In the genomic region with DNA sequence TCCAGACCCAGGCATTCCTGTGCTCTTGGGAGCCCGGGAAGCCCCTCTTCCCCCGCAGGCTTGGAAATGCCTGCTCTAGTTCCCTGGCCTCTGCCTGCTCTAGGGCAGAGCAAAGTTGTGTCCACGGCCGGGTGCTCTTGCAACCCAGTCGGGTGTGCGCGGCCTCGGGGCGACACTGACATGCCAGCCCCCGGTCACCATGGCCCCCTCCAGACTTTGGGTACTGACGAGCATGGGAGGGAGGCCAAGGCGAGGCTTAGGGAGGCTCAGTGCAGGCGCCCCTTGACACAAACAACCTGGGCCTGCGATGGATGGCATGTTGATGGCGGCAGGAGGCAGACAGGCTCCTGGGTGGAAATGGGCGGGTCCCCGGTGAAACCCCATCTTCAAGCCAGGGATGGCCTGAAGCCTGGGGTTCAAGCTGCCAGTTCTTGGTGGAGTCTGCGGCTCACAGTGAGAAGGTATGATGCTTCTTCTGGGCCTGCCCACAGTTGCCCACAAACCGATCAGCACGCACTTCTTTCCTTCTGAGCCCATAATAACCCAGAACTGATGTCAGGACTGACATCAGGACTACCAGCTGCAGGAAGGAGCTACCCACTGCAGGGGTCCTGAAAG, we compare ENCODE assay signal across 1 cellular context.
TF ChIP-seq lines count a peak whose summit lies in the region.

No MANE protein-coding gene starts in this region.

TF ChIP-seq in K562, 482 proteins besides CTCF, POLR2A, EP300 and RAD21 (continued from another document):
- TF ChIP-seq, protein P1, sequence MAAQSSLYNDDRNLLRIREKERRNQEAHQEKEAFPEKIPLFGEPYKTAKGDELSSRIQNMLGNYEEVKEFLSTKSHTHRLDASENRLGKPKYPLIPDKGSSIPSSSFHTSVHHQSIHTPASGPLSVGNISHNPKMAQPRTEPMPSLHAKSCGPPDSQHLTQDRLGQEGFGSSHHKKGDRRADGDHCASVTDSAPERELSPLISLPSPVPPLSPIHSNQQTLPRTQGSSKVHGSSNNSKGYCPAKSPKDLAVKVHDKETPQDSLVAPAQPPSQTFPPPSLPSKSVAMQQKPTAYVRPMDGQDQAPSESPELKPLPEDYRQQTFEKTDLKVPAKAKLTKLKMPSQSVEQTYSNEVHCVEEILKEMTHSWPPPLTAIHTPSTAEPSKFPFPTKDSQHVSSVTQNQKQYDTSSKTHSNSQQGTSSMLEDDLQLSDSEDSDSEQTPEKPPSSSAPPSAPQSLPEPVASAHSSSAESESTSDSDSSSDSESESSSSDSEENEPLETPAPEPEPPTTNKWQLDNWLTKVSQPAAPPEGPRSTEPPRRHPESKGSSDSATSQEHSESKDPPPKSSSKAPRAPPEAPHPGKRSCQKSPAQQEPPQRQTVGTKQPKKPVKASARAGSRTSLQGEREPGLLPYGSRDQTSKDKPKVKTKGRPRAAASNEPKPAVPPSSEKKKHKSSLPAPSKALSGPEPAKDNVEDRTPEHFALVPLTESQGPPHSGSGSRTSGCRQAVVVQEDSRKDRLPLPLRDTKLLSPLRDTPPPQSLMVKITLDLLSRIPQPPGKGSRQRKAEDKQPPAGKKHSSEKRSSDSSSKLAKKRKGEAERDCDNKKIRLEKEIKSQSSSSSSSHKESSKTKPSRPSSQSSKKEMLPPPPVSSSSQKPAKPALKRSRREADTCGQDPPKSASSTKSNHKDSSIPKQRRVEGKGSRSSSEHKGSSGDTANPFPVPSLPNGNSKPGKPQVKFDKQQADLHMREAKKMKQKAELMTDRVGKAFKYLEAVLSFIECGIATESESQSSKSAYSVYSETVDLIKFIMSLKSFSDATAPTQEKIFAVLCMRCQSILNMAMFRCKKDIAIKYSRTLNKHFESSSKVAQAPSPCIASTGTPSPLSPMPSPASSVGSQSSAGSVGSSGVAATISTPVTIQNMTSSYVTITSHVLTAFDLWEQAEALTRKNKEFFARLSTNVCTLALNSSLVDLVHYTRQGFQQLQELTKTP (IDR thresholded peaks at IDR 0.05; ENCODE audit: low read depth in 1 of 2, partially characterized antibody in 2 of 2): no peak
- TF ChIP-seq, protein P2, sequence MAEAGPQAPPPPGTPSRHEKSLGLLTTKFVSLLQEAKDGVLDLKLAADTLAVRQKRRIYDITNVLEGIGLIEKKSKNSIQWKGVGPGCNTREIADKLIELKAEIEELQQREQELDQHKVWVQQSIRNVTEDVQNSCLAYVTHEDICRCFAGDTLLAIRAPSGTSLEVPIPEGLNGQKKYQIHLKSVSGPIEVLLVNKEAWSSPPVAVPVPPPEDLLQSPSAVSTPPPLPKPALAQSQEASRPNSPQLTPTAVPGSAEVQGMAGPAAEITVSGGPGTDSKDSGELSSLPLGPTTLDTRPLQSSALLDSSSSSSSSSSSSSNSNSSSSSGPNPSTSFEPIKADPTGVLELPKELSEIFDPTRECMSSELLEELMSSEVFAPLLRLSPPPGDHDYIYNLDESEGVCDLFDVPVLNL (CRISPR knock-in tag; IDR thresholded peaks at IDR 0.05; ENCODE audit: low read depth): no peak
- TF ChIP-seq ZNF408 (CRISPR knock-in tag; IDR thresholded peaks at IDR 0.05; ENCODE audit: low read depth) (no peak), ZNF282 (CRISPR knock-in tag; IDR thresholded peaks at IDR 0.05) (no peak), THRAP3 (IDR thresholded peaks at IDR 0.05; ENCODE audit: borderline replicate concordance) (no peak), ATF7 (IDR thresholded peaks at IDR 0.05) (no peak), NBN (IDR thresholded peaks at IDR 0.05; ENCODE audit: low read depth) (no peak), ZNF551 (CRISPR knock-in tag; IDR thresholded peaks at IDR 0.05) (no peak), JUND (IDR thresholded peaks at IDR 0.05; ENCODE audit: borderline replicate concordance, low read depth, low read length) (no peak), JUND (tag; IDR thresholded peaks at IDR 0.05; ENCODE audit: borderline replicate concordance, low read depth, low read length) (no peak), ZNF232 (CRISPR knock-in tag; IDR thresholded peaks at IDR 0.05) (no peak), PRPF4 (IDR thresholded peaks at IDR 0.05; ENCODE audit: insufficient read depth, low read depth, low read length, poor library complexity, severe bottlenecking) (no peak), ZNF766 (CRISPR knock-in tag; conservative IDR thresholded peaks at IDR 0.05) (no peak), E2F3 (CRISPR knock-in tag; IDR thresholded peaks at IDR 0.05) (no peak)
TF ChIP-seq in K562: peak in this region for 0.
